Comparison of ENCODE assay signal across 8 cellular contexts in the genomic region with DNA sequence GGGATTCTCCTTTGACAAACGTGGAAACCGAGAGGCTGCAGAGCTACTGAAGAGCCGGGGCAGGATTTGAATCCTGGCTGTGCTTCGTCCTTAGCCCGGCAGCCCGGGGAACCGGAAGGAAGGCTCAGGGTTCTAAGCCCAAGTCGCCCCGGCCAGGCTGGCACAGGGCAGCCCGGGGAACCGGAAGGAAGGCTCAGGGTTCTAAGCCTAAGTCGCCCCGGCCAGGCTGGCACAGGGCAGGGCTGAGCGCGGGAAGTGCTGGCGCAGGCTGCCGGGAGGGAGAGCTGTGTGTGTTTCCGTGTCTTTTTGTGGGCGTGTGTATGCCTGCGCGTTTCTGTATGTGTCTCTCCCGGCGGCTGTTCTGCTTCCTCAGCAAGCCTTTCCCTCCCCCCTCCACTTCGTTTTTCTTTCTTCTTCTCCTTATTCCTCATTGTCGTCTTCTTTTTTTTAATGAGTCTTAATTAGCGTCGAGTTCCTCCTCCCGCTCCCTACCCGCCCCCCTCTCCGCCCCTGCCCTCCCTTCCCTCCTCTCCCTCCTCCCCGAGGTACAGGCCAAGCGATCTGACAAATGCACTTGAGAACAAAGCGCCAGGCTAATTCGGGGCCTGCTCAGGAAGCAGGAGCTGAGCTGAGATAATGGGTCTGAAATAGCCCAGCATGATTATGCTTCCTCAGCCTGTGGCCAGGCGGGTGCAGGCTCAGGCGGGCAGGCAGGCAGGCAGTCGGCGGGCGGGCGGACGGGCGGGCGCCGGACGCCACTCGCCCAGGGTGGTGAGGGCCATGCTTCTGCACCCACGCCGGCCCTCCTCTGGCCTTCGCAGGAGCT.
A peak's percentile ranks its signal among the peaks of the same experiment; 100 is the strongest.
DNase-seq lines count a peak whose midpoint lies in the region; ATAC-seq and TF ChIP-seq lines count a peak whose summit lies in the region.

No MANE protein-coding gene starts in this region.

- H3K4me1 ChIP-seq in BLaER1 (peaks cover 38% of the 10 kb centered on the region), esophagus squamous epithelium (peaks cover 6 to 41% (median 13%) of the 10 kb centered on the region in 3 donors), muscle layer of duodenum (ENCODE audit: control insufficient read depth in 1 of 2, insufficient read depth in 2 of 2, low read length in 2 of 2) (peaks cover 8 to 17% of the 10 kb centered on the region in 2 donors), upper lobe of right lung (peaks cover 13% of the 10 kb centered on the region)

- no peak overlapping the region for H3K4me3 ChIP-seq in BLaER1
- peak overlapping the region in 3 of 4 donors; percentile 24 to 38 (median 24) for H3K4me3 ChIP-seq in esophagus squamous epithelium
- peak overlapping the region in 1 of 2 donors; percentile 35 for H3K4me3 ChIP-seq in muscle layer of duodenum (ENCODE audit: low read depth in 1 of 2, low read length in 2 of 2)
- H3K4me3 ChIP-seq in upper lobe of right lung: peak overlapping the region; percentile 10

- peak overlapping the region; percentile 77 for H3K4me2 ChIP-seq in BLaER1

- intact Hi-C loops in esophagus squamous epithelium (cut with DNase I): no loop called here
- intact Hi-C loops in upper lobe of right lung (cut with DNase I): no loop called here

- H3K9me3 ChIP-seq in BLaER1 (no peaks in the 10 kb centered on the region), esophagus squamous epithelium (no peaks in the 10 kb centered on the region), muscle layer of duodenum (ENCODE audit: control insufficient read depth in 1 of 2, low read length in 2 of 2) (no peaks in the 10 kb centered on the region), upper lobe of right lung (no peaks in the 10 kb centered on the region)

- H3K36me3 ChIP-seq in BLaER1 (no peaks in the 10 kb centered on the region), esophagus squamous epithelium (no peaks in the 10 kb centered on the region), muscle layer of duodenum (ENCODE audit: control insufficient read depth in 1 of 2, insufficient read depth in 2 of 2, low read length in 2 of 2) (no peaks in the 10 kb centered on the region), upper lobe of right lung (no peaks in the 10 kb centered on the region)

- peaks cover 82% of the 10 kb centered on the region for H3K27me3 ChIP-seq in BLaER1
- H3K27me3 ChIP-seq in esophagus squamous epithelium: no peaks in the 10 kb centered on the region
- H3K27me3 ChIP-seq in muscle layer of duodenum (ENCODE audit: low read depth, low read length): no peaks in the 10 kb centered on the region
- H3K27me3 ChIP-seq in upper lobe of right lung: no peaks in the 10 kb centered on the region

- no peaks in the 10 kb centered on the region; the same call in 1 of the 2 replicates for H4K20me1 ChIP-seq in BLaER1

- WGBS in esophagus squamous epithelium, 2 donors: 0 to 25% methylated on average over 13 to 23 of the region's 49 CpGs

- H3K27ac ChIP-seq in BLaER1 (peak overlapping the region; percentile 92), esophagus squamous epithelium (peak overlapping the region; percentile 81 to 90 (median 86)), muscle layer of duodenum (ENCODE audit: low read length) (peak overlapping the region; percentile 81), upper lobe of right lung (peak overlapping the region; percentile 78)

- TF ChIP-seq CTCF in esophagus squamous epithelium (IDR thresholded peaks at IDR 0.05) (no peak), upper lobe of right lung (IDR thresholded peaks at IDR 0.05) (no peak)

- ATAC-seq in upper lobe of right lung: peak; percentile 89
- ATAC-seq in GM18868 (IDR thresholded peaks at IDR 0.05; ENCODE audit: unreplicated experiment): no peak
- ATAC-seq in GM18907 (IDR thresholded peaks at IDR 0.05; ENCODE audit: unreplicated experiment): no peak

- DNase-seq in M059J (ENCODE audit: low read depth): peak; percentile 58
- peak; percentile 5 to 24 for DNase-seq in activated CD4-positive, alpha-beta T cell treated with anti-CD3 and anti-CD28 coated beads, Interleukin-2, amount 50 U/mL, for 48 hours
- DNase-seq in esophagus squamous epithelium (lab: John Stamatoyannopoulos, UW): no peak
- peak; percentile 76 for DNase-seq in upper lobe of right lung

- TF ChIP-seq POLR2A in esophagus squamous epithelium (IDR thresholded peaks at IDR 0.05): no peak

- peak overlapping the region; percentile 79 for H3K9ac ChIP-seq in BLaER1
